Comparison of ENCODE assay signal across 8 cellular contexts in the genomic region with DNA sequence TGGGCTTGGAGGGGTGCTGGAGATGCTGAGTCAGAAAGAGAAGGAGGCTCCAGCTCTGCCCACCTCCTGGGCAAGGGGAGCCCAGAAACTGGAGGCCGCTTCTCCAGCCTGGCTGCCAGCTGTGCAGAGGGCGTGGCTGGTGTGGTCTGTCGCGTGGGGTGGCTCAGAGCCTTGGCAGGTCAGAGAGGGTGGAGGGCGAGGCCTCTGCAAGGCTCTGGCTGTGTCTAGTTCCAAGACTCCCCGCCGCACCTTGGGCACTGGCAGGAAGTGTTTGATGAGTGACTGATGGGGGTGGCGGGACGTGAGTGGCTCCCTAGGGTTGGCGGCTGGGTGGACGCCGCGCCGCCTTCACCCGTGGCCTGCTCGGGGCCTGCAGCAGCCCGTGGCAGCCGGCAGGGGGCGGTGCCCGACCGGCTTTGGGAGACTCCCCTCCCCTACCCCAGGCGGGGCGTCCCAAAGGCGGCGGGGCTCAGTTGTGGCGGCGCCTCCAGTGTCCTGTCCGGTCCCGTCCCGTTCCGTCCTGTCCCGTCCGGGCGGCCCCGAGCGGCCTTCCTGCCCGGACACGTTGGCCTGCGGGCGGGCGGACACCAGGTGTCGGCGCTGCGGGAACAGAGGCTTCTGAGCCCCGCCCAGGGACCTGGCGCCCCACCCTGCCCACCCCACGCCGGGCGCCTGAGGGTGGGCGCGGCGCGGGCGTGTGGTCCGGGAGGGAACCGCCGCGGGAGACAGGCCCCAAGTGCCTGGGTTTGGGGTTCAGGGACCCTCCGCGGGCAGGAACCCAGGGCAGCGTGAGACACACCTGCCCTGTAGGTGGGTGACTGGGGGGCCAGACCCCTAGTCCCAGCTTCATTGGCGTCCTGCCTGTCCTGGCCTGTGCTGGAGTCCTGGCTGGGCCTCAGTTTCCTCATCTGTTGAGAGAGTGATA. TPM values are rescaled to one million over a fixed set of nuclear protein-coding genes. Genes with fewer than 3 reads are reported as not detected.
A peak's percentile ranks its signal among the peaks of the same experiment; 100 is the strongest.
DNase-seq lines count a peak whose midpoint lies in the region; ATAC-seq and TF ChIP-seq lines count a peak whose summit lies in the region.

No MANE protein-coding gene starts in this region.

- peaks cover 41% of the 10 kb centered on the region for H3K4me1 Mint-ChIP-seq in activated CD4-positive, alpha-beta memory T cell treated with anti-CD3 and anti-CD28 coated beads, Interleukin-2, amount 10 ng/mL, durations not matched to agents 7 days and 5 days
- peaks cover 14 to 16% of the 10 kb centered on the region in 2 donors for H3K4me1 Mint-ChIP-seq in effector memory CD8-positive, alpha-beta T cell (ENCODE audit: low read depth in 2 of 2)
- peaks cover 20% of the 10 kb centered on the region for H3K4me1 Mint-ChIP-seq in mesothelial cell of epicardium

- peak; percentile 52 for DNase-seq in EH (ENCODE audit: low read depth)
- DNase-seq in LNCaP clone FGC (ENCODE audit: low read depth), result no peak
- DNase-seq in activated CD4-positive, alpha-beta memory T cell treated with anti-CD3 and anti-CD28 coated beads, Interleukin-2, amount 10 ng/mL, durations not matched to agents 7 days and 5 days, result peak; percentile 83
- peak; percentile 57 to 70 (median 69) for DNase-seq in effector memory CD8-positive, alpha-beta T cell
- peak; percentile 63 to 82 for DNase-seq in mesothelial cell of epicardium (ENCODE audit: low spot score in 2 of 2, unreplicated experiment in 2 of 2)
- peak; percentile 38 to 44 for DNase-seq in stimulated activated CD8-positive, alpha-beta memory T cell treated with anti-CD3 and anti-CD28 coated beads, Interleukin-2, amount 100 ng/mL, for 48 hours (ENCODE audit: low read depth in 2 of 2)
- no peak for DNase-seq in DMS153 treated with DMSO at 0.1 percent for 48 hours (lab: John Stamatoyannopoulos, UW; ENCODE audit: unreplicated experiment)

- peak overlapping the region; percentile 23 for H3K27ac Mint-ChIP-seq in activated CD4-positive, alpha-beta memory T cell treated with anti-CD3 and anti-CD28 coated beads, Interleukin-2, amount 10 ng/mL, durations not matched to agents 7 days and 5 days
- H3K27ac Mint-ChIP-seq in effector memory CD8-positive, alpha-beta T cell, result peak overlapping the region in 1 of 2 donors; percentile 86
- peak overlapping the region; percentile 43 for H3K27ac Mint-ChIP-seq in mesothelial cell of epicardium

- H3K9me3 Mint-ChIP-seq in activated CD4-positive, alpha-beta memory T cell treated with anti-CD3 and anti-CD28 coated beads, Interleukin-2, amount 10 ng/mL, durations not matched to agents 7 days and 5 days, result no peaks in the 10 kb centered on the region
- H3K9me3 Mint-ChIP-seq in effector memory CD8-positive, alpha-beta T cell, result no peaks in the 10 kb centered on the region
- H3K9me3 Mint-ChIP-seq in mesothelial cell of epicardium, result no peaks in the 10 kb centered on the region

- CTCF ChIA-PET in activated CD4-positive, alpha-beta memory T cell treated with anti-CD3 and anti-CD28 coated beads, Interleukin-2, amount 10 ng/mL, durations not matched to agents 7 days and 5 days (lab: Charles Lee), result interaction anchor here (0.8 to 1.2 kb wide), 2 partner anchors 8 to 12 kb away, joined by 3 to 4 read pairs; no protein-coding TSS in a partner anchor

- peak overlapping the region; percentile 41 for H3K4me3 Mint-ChIP-seq in activated CD4-positive, alpha-beta memory T cell treated with anti-CD3 and anti-CD28 coated beads, Interleukin-2, amount 10 ng/mL, durations not matched to agents 7 days and 5 days
- peak overlapping the region; percentile 60 to 77 for H3K4me3 Mint-ChIP-seq in effector memory CD8-positive, alpha-beta T cell
- peak overlapping the region; percentile 46 for H3K4me3 Mint-ChIP-seq in mesothelial cell of epicardium

- TF ChIP-seq CTCF in LNCaP clone FGC (IDR thresholded peaks at IDR 0.05; ENCODE audit: control insufficient read depth, extremely low read depth, insufficient read depth) (peak; percentile 97), mesothelial cell of epicardium (IDR thresholded peaks at IDR 0.05; ENCODE audit: unreplicated experiment) (peak; percentile 98)

- H3K27me3 Mint-ChIP-seq in activated CD4-positive, alpha-beta memory T cell treated with anti-CD3 and anti-CD28 coated beads, Interleukin-2, amount 10 ng/mL, durations not matched to agents 7 days and 5 days, result no peaks in the 10 kb centered on the region
- peaks cover 17 to 28% of the 10 kb centered on the region in 2 donors for H3K27me3 Mint-ChIP-seq in effector memory CD8-positive, alpha-beta T cell
- H3K27me3 Mint-ChIP-seq in mesothelial cell of epicardium (ENCODE audit: low read depth), result no peaks in the 10 kb centered on the region

- peak; percentile 85 for ATAC-seq in effector memory CD8-positive, alpha-beta T cell (replicated peaks)
- ATAC-seq in GM18858 (IDR thresholded peaks at IDR 0.05; ENCODE audit: unreplicated experiment), result no peak

- peak overlapping the region; percentile 40 for H3K4me3 ChIP-seq in LNCaP clone FGC (ENCODE audit: low read depth, low read length)

- no peaks in the 10 kb centered on the region for H3K36me3 Mint-ChIP-seq in activated CD4-positive, alpha-beta memory T cell treated with anti-CD3 and anti-CD28 coated beads, Interleukin-2, amount 10 ng/mL, durations not matched to agents 7 days and 5 days (ENCODE audit: low read depth)
- peaks cover 6% of the 10 kb centered on the region for H3K36me3 Mint-ChIP-seq in effector memory CD8-positive, alpha-beta T cell (ENCODE audit: insufficient read depth)
- H3K36me3 Mint-ChIP-seq in mesothelial cell of epicardium, result no peaks in the 10 kb centered on the region

- POLR2A ChIA-PET in activated CD4-positive, alpha-beta memory T cell treated with anti-CD3 and anti-CD28 coated beads, Interleukin-2, amount 10 ng/mL, durations not matched to agents 7 days and 5 days (lab: Charles Lee), result no interaction called here

RNA-seq across cellular contexts. Expression of gene KRT80, which starts 39.7 kb away (rescaled TPM):
- not detected for total RNA-seq in activated CD4-positive, alpha-beta memory T cell treated with anti-CD3 and anti-CD28 coated beads, Interleukin-2, amount 10 ng/mL, durations not matched to agents 7 days and 5 days
- 2.7 to 3.0 TPM (median 3.0 TPM) in 3 replicates for total RNA-seq in mesothelial cell of epicardium

Comparison
In these comparisons a context has a peak if more than half of its experiments do, and no peak if none do; other contexts are left out.
1. DNase-seq: peak in EH (single experiment), activated CD4-positive, alpha-beta memory T cell treated with anti-CD3 and anti-CD28 coated beads, Interleukin-2, amount 10 ng/mL, durations not matched to agents 7 days and 5 days (single experiment), effector memory CD8-positive, alpha-beta T cell (3 of 3), mesothelial cell of epicardium (2 of 2) and stimulated activated CD8-positive, alpha-beta memory T cell treated with anti-CD3 and anti-CD28 coated beads, Interleukin-2, amount 100 ng/mL, for 48 hours (2 of 2); none in LNCaP clone FGC (single experiment) and DMS153 treated with DMSO at 0.1 percent for 48 hours (single experiment).
2. Peak in every context shown above with its lines, with median percentiles within 50 percentile points of each other: H3K4me3 Mint-ChIP-seq.